ENCODE assay signal across 2 cellular contexts in genomic region chr7:107056058-107056457, GRCh38. TPM values are rescaled to one million over a fixed set of nuclear protein-coding genes. Genes with fewer than 3 reads are reported as not detected.
"Had no signal": no experiment of that assay in that cellular context is flagged by ENCODE, and none has a peak within 500 bp of the region (broad histone marks: within the 10 kb centered on the region; RNA-seq: fewer than 3 reads in every experiment).

No MANE protein-coding gene starts in this region.

RNA-seq across cellular contexts. Expression of gene PRKAR2B, which starts 11.6 kb away (rescaled TPM):
- total RNA-seq: HepG2, HT-29 had no signal
- polyA plus RNA-seq: HepG2 had no signal
